In the genomic region with DNA sequence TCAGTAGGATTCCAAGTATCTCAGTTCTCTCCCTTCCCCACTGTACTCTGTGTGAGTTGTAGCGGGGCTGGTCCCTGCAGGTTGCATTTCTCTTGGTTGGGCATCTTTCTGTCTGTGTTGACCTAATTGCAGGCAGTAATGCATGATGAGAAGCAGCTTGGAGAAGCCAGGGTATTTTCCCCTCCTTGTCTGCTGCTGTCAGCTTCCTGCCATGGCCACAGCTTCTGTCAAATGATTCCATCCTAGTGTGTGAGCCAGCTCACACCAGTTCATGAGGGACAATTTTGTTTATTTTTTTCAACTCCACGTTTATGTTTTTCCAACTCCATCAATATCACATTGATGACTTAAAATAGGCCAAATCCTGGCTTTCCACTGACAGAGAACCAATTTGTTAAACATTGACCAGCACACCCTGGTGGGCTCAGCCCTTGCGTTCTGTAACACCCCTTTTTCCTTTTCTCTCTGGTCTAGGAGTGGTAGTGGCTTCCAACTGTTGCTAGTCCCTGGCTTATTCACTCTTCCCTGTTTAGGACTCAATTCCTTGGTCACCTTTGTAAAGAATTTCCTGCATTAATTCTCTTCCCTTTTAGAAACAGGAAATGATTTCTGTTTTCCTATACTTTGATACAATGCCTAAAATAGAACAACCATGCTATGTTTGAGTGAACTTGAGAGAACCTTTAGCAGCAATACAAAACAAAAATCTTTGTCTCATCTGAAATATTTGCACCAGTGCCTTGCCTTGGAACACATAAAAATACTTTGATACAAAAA, we compare ENCODE assay signal across 15 cellular contexts. TPM values are rescaled to one million over a fixed set of nuclear protein-coding genes. Genes with fewer than 3 reads are reported as not detected.
"Had no signal": no experiment of that assay in that cellular context is flagged by ENCODE, and none has a peak within 500 bp of the region (broad histone marks: within the 10 kb centered on the region; RNA-seq: fewer than 3 reads in every experiment).

No MANE protein-coding gene starts in this region.

- H3K27me3 Mint-ChIP-seq: activated CD4-positive, alpha-beta memory T cell treated with anti-CD3 and anti-CD28 coated beads, Interleukin-2, amount 10 ng/mL, durations not matched to agents 7 days and 5 days; activated naive CD4-positive, alpha-beta T cell treated with anti-CD3 and anti-CD28 coated beads, Interleukin-2, amount 50 U/mL, for 24 hours had no signal

- H3K27me3 ChIP-seq: brain microvascular endothelial cell, left lung, pancreas, uterus had no signal

- H3K9me3 Mint-ChIP-seq: activated naive CD4-positive, alpha-beta T cell treated with anti-CD3 and anti-CD28 coated beads, Interleukin-2, amount 50 U/mL, for 24 hours; activated T-helper 2 cell treated with anti-CD3 and anti-CD28 coated beads, Interferon-gamma antibody, Interleukin-2, Interleukin-4, amounts not matched to agents 10 μg/mL and 5 μg/mL and 100 μg/mL, durations not matched to agents 14 hours and 24 hours and 36 hours had no signal

- H3K4me1 ChIP-seq: foreskin keratinocyte, pancreas, uterus had no signal

- H3K9me3 ChIP-seq: left lung, pancreas, uterus had no signal

- ATAC-seq: foreskin keratinocyte, left lung, pancreas had no signal

- H3K4me3 Mint-ChIP-seq: activated CD4-positive, alpha-beta memory T cell treated with anti-CD3 and anti-CD28 coated beads, Interleukin-2, amount 10 ng/mL, durations not matched to agents 7 days and 5 days; activated naive CD4-positive, alpha-beta T cell treated with anti-CD3 and anti-CD28 coated beads, Interleukin-2, amount 50 U/mL, for 24 hours had no signal

- H3K27ac Mint-ChIP-seq: activated CD4-positive, alpha-beta memory T cell treated with anti-CD3 and anti-CD28 coated beads, Interleukin-2, amount 10 ng/mL, durations not matched to agents 7 days and 5 days; activated naive CD4-positive, alpha-beta T cell treated with anti-CD3 and anti-CD28 coated beads, Interleukin-2, amount 50 U/mL, for 24 hours; activated T-helper 2 cell treated with anti-CD3 and anti-CD28 coated beads, Interferon-gamma antibody, Interleukin-2, Interleukin-4, amounts not matched to agents 10 μg/mL and 5 μg/mL and 100 μg/mL, durations not matched to agents 14 hours and 24 hours and 36 hours had no signal

- FAIRE-seq: islet of Langerhans, pancreas had no signal

- H3K36me3 ChIP-seq: brain microvascular endothelial cell, left lung, pancreas, uterus had no signal

- H3K27ac ChIP-seq: brain microvascular endothelial cell, foreskin keratinocyte, left lung, skin epidermis, uterus had no signal

- H3K4me3 ChIP-seq: left lung, pancreas, skin epidermis, uterus had no signal

- DNase-seq: activated CD4-positive, alpha-beta memory T cell treated with anti-CD3 and anti-CD28 coated beads, Interleukin-2, amount 10 ng/mL, durations not matched to agents 7 days and 5 days; activated CD4-positive, alpha-beta T cell treated with anti-CD3 and anti-CD28 coated beads for 1 hour; amygdala; brain microvascular endothelial cell; left lung; pancreas; stimulated activated CD4-positive, alpha-beta T cell treated with anti-CD3 and anti-CD28 coated beads, Interleukin-4, amount 100 ng/mL, for 4 hours; uterus had no signal

RNA-seq across cellular contexts. Expression of a gene that starts 44.9 kb away (rescaled TPM):
- total RNA-seq: activated CD4-positive, alpha-beta memory T cell treated with anti-CD3 and anti-CD28 coated beads, Interleukin-2, amount 10 ng/mL, durations not matched to agents 7 days and 5 days; activated T-helper 2 cell treated with anti-CD3 and anti-CD28 coated beads, Interferon-gamma antibody, Interleukin-2, Interleukin-4, amounts not matched to agents 10 μg/mL and 5 μg/mL and 100 μg/mL, durations not matched to agents 14 hours and 24 hours and 36 hours; cerebellum; foreskin keratinocyte; myocyte; pancreas had no signal
- polyA plus RNA-seq: foreskin keratinocyte had no signal
